Comparison of ENCODE assay signal across 31 cellular contexts in the genomic region with DNA sequence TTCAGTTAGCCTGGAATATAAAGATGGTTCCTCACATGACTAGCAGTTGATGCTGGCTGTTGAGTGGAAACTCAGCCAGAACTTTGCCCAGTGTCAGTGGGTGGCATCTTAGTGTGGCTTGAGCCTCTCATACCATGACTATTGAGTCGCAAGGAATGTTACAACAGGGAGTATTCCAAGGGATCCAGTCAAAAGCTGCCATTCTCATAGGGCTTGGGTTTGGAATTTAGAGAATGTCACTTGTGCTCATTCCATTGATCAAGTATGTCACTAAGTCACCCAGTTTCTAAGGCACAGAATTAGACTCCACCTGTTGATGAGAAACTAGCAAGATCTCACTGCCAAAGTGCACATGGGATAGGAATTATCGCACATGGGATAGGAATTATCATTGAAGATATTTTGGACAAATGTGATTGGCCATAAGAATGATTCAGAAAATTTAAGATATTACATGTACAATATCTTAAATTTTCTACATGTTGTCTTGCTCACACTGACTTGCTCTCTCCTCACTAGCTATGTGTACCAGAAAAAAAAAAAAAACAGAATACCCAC.
DNase-seq lines count a peak whose midpoint lies in the region; ATAC-seq, FAIRE-seq and TF ChIP-seq lines count a peak whose summit lies in the region.
"Had no signal": no experiment of that assay in that cellular context is flagged by ENCODE, and none has a peak within 500 bp of the region (broad histone marks: within the 10 kb centered on the region; RNA-seq: fewer than 3 reads in every experiment).

No MANE protein-coding gene starts in this region.

- H3K27me3 Mint-ChIP-seq in nephron progenitor cell (ENCODE audit: low read depth, poor library complexity) = no peaks in the 10 kb centered on the region
- H3K27me3 Mint-ChIP-seq in stimulated activated naive B cell treated with anti-CD40 and anti-IgM and Interleukin-4, amounts not matched to agents 10 μg/mL and 1 μg/mL and 100 μg/mL, for 72 hours = no peaks in the 10 kb centered on the region
- H3K27me3 Mint-ChIP-seq: activated CD8-positive, alpha-beta T cell treated with anti-CD3 and anti-CD28 coated beads for 36 hours; CD8-positive, alpha-beta memory T cell; central memory CD8-positive, alpha-beta T cell; IgD-negative memory B cell; natural killer cell treated with Interleukin-12 subunit alpha and Interleukin-12 subunit beta and Interleukin-15 and Interleukin-18, amount 100 ng/mL, for 72 hours had no signal

- no peak for ATAC-seq in stimulated activated naive B cell treated with anti-CD40 and anti-IgM and Interleukin-4, amounts not matched to agents 10 μg/mL and 1 μg/mL and 100 μg/mL, for 72 hours (replicated peaks)
- no peak for ATAC-seq in HG03442 (IDR thresholded peaks at IDR 0.05; ENCODE audit: unreplicated experiment)
- ATAC-seq: activated CD4-positive, CD25-positive, alpha-beta regulatory T cell treated with anti-CD3 and anti-CD28 coated beads, Interleukin-2, amount 50 U/mL, for 24 hours; activated CD8-positive, alpha-beta T cell treated with anti-CD3 and anti-CD28 coated beads for 36 hours; natural killer cell treated with Interleukin-12 subunit alpha and Interleukin-12 subunit beta and Interleukin-15 and Interleukin-18, amount 100 ng/mL, for 72 hours; pancreas; Right ventricle myocardium inferior had no signal

- no peak for FAIRE-seq in RCC 7860 (lab: Jason Lieb, UNC)
- no peak for FAIRE-seq in GM19239 (lab: Jason Lieb, UNC)
- FAIRE-seq: endothelial cell of umbilical vein, GM18507, pancreas had no signal

- TF ChIP-seq CTCF in nephron progenitor cell (IDR thresholded peaks at IDR 0.05) = no peak

- H3K9me3 Mint-ChIP-seq in nephron progenitor cell = peaks cover 4% of the 10 kb centered on the region
- no peaks in the 10 kb centered on the region for H3K9me3 Mint-ChIP-seq in stimulated activated naive B cell treated with anti-CD40 and anti-IgM and Interleukin-4, amounts not matched to agents 10 μg/mL and 1 μg/mL and 100 μg/mL, for 72 hours

- H3K4me3 ChIP-seq in H7 (ENCODE audit: insufficient read depth, low read depth, low read length) = no peak overlapping the region
- H3K4me3 ChIP-seq: left ventricle myocardium inferior, pancreas, right atrium auricular region, thoracic aorta had no signal

- DNase-seq in H7 = peak; percentile 22
- peak; percentile 82 for DNase-seq in RCC 7860 (ENCODE audit: low spot score)
- peak; percentile 41 for DNase-seq in iPS-NIHi11 (ENCODE audit: low spot score)
- DNase-seq in nephron progenitor cell = no peak
- DNase-seq in stimulated activated naive B cell treated with anti-CD40 and anti-IgM and Interleukin-4, amounts not matched to agents 10 μg/mL and 1 μg/mL and 100 μg/mL, for 72 hours = no peak
- no peak for DNase-seq in GM19239 (ENCODE audit: insufficient read length, low spot score)
- DNase-seq: activated CD8-positive, alpha-beta T cell treated with anti-CD3 and anti-CD28 coated beads for 36 hours; activated effector memory CD4-positive, alpha-beta T cell treated with anti-CD3 and anti-CD28 coated beads, Interleukin-2, amount 50 U/mL, for 16 hours; activated T-cell treated with anti-CD3 and anti-CD28 coated beads for 4 hours; CD8-positive, alpha-beta memory T cell; DMS53; GF-D8; immature natural killer cell; left ventricle myocardium inferior; NCI-H2081; NCI-H226; NCI-H82; pancreas; stimulated activated CD4-positive, alpha-beta T cell treated with anti-CD3 and anti-CD28 coated beads, Interleukin-4, amount 100 ng/mL, for 24 hours; stimulated activated naive CD4-positive, alpha-beta T cell; T1000 had no signal

- H3K4me1 Mint-ChIP-seq in nephron progenitor cell = no peaks in the 10 kb centered on the region
- no peaks in the 10 kb centered on the region for H3K4me1 Mint-ChIP-seq in stimulated activated naive B cell treated with anti-CD40 and anti-IgM and Interleukin-4, amounts not matched to agents 10 μg/mL and 1 μg/mL and 100 μg/mL, for 72 hours
- H3K4me1 Mint-ChIP-seq: CD8-positive, alpha-beta memory T cell; central memory CD8-positive, alpha-beta T cell; immature natural killer cell had no signal

- no peaks in the 10 kb centered on the region for H3K27me3 ChIP-seq in H7 (ENCODE audit: control insufficient read depth, insufficient read depth, low read length)
- H3K27me3 ChIP-seq: pancreas, right atrium auricular region had no signal

- no peaks in the 10 kb centered on the region for H3K36me3 Mint-ChIP-seq in nephron progenitor cell (ENCODE audit: low read depth)
- H3K36me3 Mint-ChIP-seq in stimulated activated naive B cell treated with anti-CD40 and anti-IgM and Interleukin-4, amounts not matched to agents 10 μg/mL and 1 μg/mL and 100 μg/mL, for 72 hours = no peaks in the 10 kb centered on the region
- H3K36me3 Mint-ChIP-seq: CD8-positive, alpha-beta memory T cell; immature natural killer cell; natural killer cell treated with Interleukin-12 subunit alpha and Interleukin-12 subunit beta and Interleukin-15 and Interleukin-18, amount 100 ng/mL, for 72 hours had no signal

- no peak overlapping the region for H3K4me3 Mint-ChIP-seq in nephron progenitor cell
- H3K4me3 Mint-ChIP-seq in stimulated activated naive B cell treated with anti-CD40 and anti-IgM and Interleukin-4, amounts not matched to agents 10 μg/mL and 1 μg/mL and 100 μg/mL, for 72 hours = no peak overlapping the region
- H3K4me3 Mint-ChIP-seq: activated CD8-positive, alpha-beta T cell treated with anti-CD3 and anti-CD28 coated beads for 36 hours; CD8-positive, alpha-beta memory T cell; central memory CD8-positive, alpha-beta T cell; immature natural killer cell; natural killer cell treated with Interleukin-12 subunit alpha and Interleukin-12 subunit beta and Interleukin-15 and Interleukin-18, amount 100 ng/mL, for 72 hours had no signal

- no peaks in the 10 kb centered on the region for H3K36me3 ChIP-seq in H7 (replicated peaks; ENCODE audit: control insufficient read depth, insufficient read depth, low read length)
- H3K36me3 ChIP-seq: left ventricle myocardium inferior, pancreas, right atrium auricular region, thoracic aorta had no signal

- no peak overlapping the region for H3K27ac Mint-ChIP-seq in nephron progenitor cell
- H3K27ac Mint-ChIP-seq in stimulated activated naive B cell treated with anti-CD40 and anti-IgM and Interleukin-4, amounts not matched to agents 10 μg/mL and 1 μg/mL and 100 μg/mL, for 72 hours = no peak overlapping the region
- H3K27ac Mint-ChIP-seq: activated CD8-positive, alpha-beta T cell treated with anti-CD3 and anti-CD28 coated beads for 36 hours; CD8-positive, alpha-beta memory T cell; IgD-negative memory B cell; immature natural killer cell; natural killer cell treated with Interleukin-12 subunit alpha and Interleukin-12 subunit beta and Interleukin-15 and Interleukin-18, amount 100 ng/mL, for 72 hours had no signal

Comparison
In these comparisons a context has a peak if more than half of its experiments do, and no peak if none do; other contexts are left out.
1. DNase-seq: peak in H7 (single experiment), RCC 7860 (single experiment) and iPS-NIHi11 (single experiment); none in nephron progenitor cell (single experiment), stimulated activated naive B cell treated with anti-CD40 and anti-IgM and Interleukin-4, amounts not matched to agents 10 μg/mL and 1 μg/mL and 100 μg/mL, for 72 hours (single experiment) and GM19239 (single experiment).